Comparison of ENCODE assay signal across 9 cellular contexts in the genomic region with DNA sequence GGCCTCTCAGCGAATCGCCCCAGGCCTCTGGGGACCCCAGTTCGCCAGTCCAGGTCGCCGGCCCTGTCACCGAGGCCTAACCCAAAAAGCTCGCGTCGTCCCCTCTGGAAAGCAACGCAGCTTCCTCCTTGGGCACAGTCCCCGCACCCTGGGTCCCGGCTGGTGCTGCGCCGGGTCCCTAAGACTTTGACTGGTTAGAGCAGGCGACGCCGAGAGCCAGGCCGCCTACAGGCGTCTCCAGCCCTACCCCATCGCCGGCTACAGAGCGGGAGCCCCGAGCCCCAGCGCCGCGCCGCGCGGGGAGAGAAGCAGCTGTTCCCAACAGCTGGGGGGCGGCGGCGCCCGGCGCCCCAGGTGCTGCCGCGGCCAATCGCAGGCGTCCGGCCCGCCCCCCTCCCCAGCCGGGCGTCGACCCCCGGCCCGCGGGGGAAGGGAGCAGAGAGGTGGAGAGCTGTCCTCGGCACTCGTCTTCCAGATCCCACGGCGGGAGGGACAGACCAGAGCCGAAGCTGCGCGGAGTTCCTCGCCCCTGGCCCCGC. TPM values are rescaled to one million over a fixed set of nuclear protein-coding genes. Genes with fewer than 3 reads are reported as not detected.
A peak's percentile ranks its signal among the peaks of the same experiment; 100 is the strongest.
DNase-seq lines count a peak whose midpoint lies in the region; ATAC-seq, FAIRE-seq and TF ChIP-seq lines count a peak whose summit lies in the region.
"Had no signal": no experiment of that assay in that cellular context is flagged by ENCODE, and none has a peak within 500 bp of the region (broad histone marks: within the 10 kb centered on the region; RNA-seq: fewer than 3 reads in every experiment).

No MANE protein-coding gene starts in this region.

- H3K4me1 ChIP-seq in HUES48 (ENCODE audit: control insufficient read depth, insufficient read depth, low read length) (peaks cover 24% of the 10 kb centered on the region), breast epithelium (peaks cover 0 to 5% of the 10 kb centered on the region in 2 donors), small intestine (ENCODE audit: control insufficient read depth in 2 of 2, insufficient read depth in 1 of 2, low read depth in 1 of 2, low read length in 1 of 2) (peaks cover 0 to 3% of the 10 kb centered on the region in 2 donors)

- DNase-seq in breast epithelium (ENCODE audit: low spot score in 2 of 2), result no peak
- DNase-seq in iris pigment epithelial cell (ENCODE audit: low read depth), result peak; percentile 7
- DNase-seq in small intestine, result peak; percentile 19
- DNase-seq in erythroblast (lab: John Stamatoyannopoulos, UW), result no peak
- no peak for DNase-seq in Ammon's horn (ENCODE audit: low spot score)

- no peak overlapping the region for H3K9ac ChIP-seq in HUES48 (ENCODE audit: low read depth, low read length)

- intact Hi-C loops in breast epithelium (cut with DNase I; ENCODE audit: low total_unique reads), result no loop called here

- no peak overlapping the region for H3K27ac ChIP-seq in HUES48 (ENCODE audit: low read depth, low read length)
- H3K27ac ChIP-seq in breast epithelium, result peak overlapping the region in 1 of 2 donors; percentile 16
- peak overlapping the region in 1 of 2 donors; percentile 57 for H3K27ac ChIP-seq in small intestine (ENCODE audit: low read depth in 1 of 2, low read length in 1 of 2)
- H3K27ac ChIP-seq: neutrophil had no signal

- no peak for FAIRE-seq in small intestine (lab: Jason Lieb, UNC)

- TF ChIP-seq CTCF in breast epithelium (IDR thresholded peaks at IDR 0.05), result no peak

- no peaks in the 10 kb centered on the region for H3K36me3 ChIP-seq in HUES48 (ENCODE audit: control insufficient read depth, insufficient read depth, low read length)
- no peaks in the 10 kb centered on the region for H3K36me3 ChIP-seq in breast epithelium
- no peaks in the 10 kb centered on the region for H3K36me3 ChIP-seq in small intestine (ENCODE audit: control insufficient read depth in 2 of 2, insufficient read depth in 2 of 2, low read length in 2 of 2)
- H3K36me3 ChIP-seq: neutrophil had no signal

- no peaks in the 10 kb centered on the region for H3K9me3 ChIP-seq in HUES48 (ENCODE audit: control insufficient read depth, insufficient read depth, low read length)
- no peaks in the 10 kb centered on the region for H3K9me3 ChIP-seq in breast epithelium
- no peaks in the 10 kb centered on the region for H3K9me3 ChIP-seq in small intestine (ENCODE audit: control insufficient read depth, low read depth)
- H3K9me3 ChIP-seq: neutrophil had no signal

- WGBS in small intestine, 3 donors, result 4 to 10% (median 4%) methylated on average over 35 to 55 of the region's 55 CpGs

- H3K4me3 ChIP-seq in HUES48 (ENCODE audit: low read depth, low read length) (peak overlapping the region; percentile 73), breast epithelium (peak overlapping the region; percentile 69 to 83 (median 73)), small intestine (ENCODE audit: low read depth in 1 of 2, low read length in 2 of 2) (peak overlapping the region; percentile 31 to 58)

- TF ChIP-seq POLR2A in breast epithelium (IDR thresholded peaks at IDR 0.05), result no peak
- no peak for TF ChIP-seq POLR2A in erythroblast (IDR thresholded peaks at IDR 0.05; ENCODE audit: low read length)

- H3K27me3 ChIP-seq in HUES48 (ENCODE audit: control insufficient read depth, insufficient read depth, low read length), result peaks cover 74% of the 10 kb centered on the region
- H3K27me3 ChIP-seq in breast epithelium, result no peaks in the 10 kb centered on the region
- H3K27me3 ChIP-seq in small intestine (ENCODE audit: control insufficient read depth in 2 of 2, insufficient read depth in 2 of 2, low read length in 2 of 2), result peaks cover 0 to 3% of the 10 kb centered on the region in 2 donors

- no peak for ATAC-seq in GM18858 (IDR thresholded peaks at IDR 0.05; ENCODE audit: unreplicated experiment)
- ATAC-seq in HG03196 (IDR thresholded peaks at IDR 0.05; ENCODE audit: unreplicated experiment), result no peak

RNA-seq across cellular contexts. Expression of a gene that starts 0.5 kb away (rescaled TPM):
- 1 to 10 TPM; 1.3 to 2.5 (median 1.8) TPM for total RNA-seq in breast epithelium
- polyA plus RNA-seq in small intestine, result 1 to 10 TPM in 2 of 3 donors, under 1 TPM in 1; 0.67 to 2.1 (median 1.6) TPM

Comparison
In these comparisons a context has a peak if more than half of its experiments do, and no peak if none do; other contexts are left out.
1. DNase-seq: peak in iris pigment epithelial cell (single experiment) and small intestine (single experiment); none in breast epithelium (0 of 2), erythroblast (0 of 2) and Ammon's horn (single experiment).
2. Peak in every context shown above with its lines, with median percentiles within 50 percentile points of each other: H3K4me3 ChIP-seq.